In genomic region chrX:153779891-153780677, GRCh38 we compare ENCODE assay signal across 15 cellular contexts. TPM values are rescaled to one million over a fixed set of nuclear protein-coding genes. Genes with fewer than 3 reads are reported as not detected.
DNase-seq lines count a peak whose midpoint lies in the region; ATAC-seq and TF ChIP-seq lines count a peak whose summit lies in the region.
"Had no signal": no experiment of that assay in that cellular context is flagged by ENCODE, and none has a peak within 500 bp of the region (broad histone marks: within the 10 kb centered on the region; RNA-seq: fewer than 3 reads in every experiment).

No MANE protein-coding gene starts in this region.

- H3K9me3 Mint-ChIP-seq in mesothelial cell of epicardium, result no peaks in the 10 kb centered on the region
- H3K9me3 Mint-ChIP-seq: CD4-positive, alpha-beta memory T cell; immature natural killer cell had no signal

- H3K36me3 ChIP-seq in DND-41 (ENCODE audit: insufficient read depth, low read length), result no peaks in the 10 kb centered on the region
- H3K36me3 ChIP-seq in gastroesophageal sphincter, result peaks cover 0 to 43% of the 10 kb centered on the region in 2 donors
- peaks cover 0 to 13% (median 4%) of the 10 kb centered on the region in 4 donors for H3K36me3 ChIP-seq in sigmoid colon

- H3K36me3 Mint-ChIP-seq in mesothelial cell of epicardium, result no peaks in the 10 kb centered on the region
- H3K36me3 Mint-ChIP-seq: activated naive CD8-positive, alpha-beta T cell; CD4-positive, alpha-beta memory T cell; immature natural killer cell had no signal

- H3K27me3 ChIP-seq in DND-41 (ENCODE audit: insufficient read depth, low read length, poor library complexity) (no peaks in the 10 kb centered on the region), gastroesophageal sphincter (no peaks in the 10 kb centered on the region), sigmoid colon (peaks cover 0 to 3% (median 0%) of the 10 kb centered on the region in 3 donors)
- H3K27me3 ChIP-seq: testis had no signal

- H3K9ac ChIP-seq in DND-41 (ENCODE audit: low read depth, low read length), result no peak overlapping the region

- H3K4me1 Mint-ChIP-seq in mesothelial cell of epicardium, result no peaks in the 10 kb centered on the region

- H3K79me2 ChIP-seq in DND-41 (ENCODE audit: insufficient read depth, low read length), result no peaks in the 10 kb centered on the region

- H3K9me3 ChIP-seq in DND-41 (ENCODE audit: insufficient read depth, low read length, severe bottlenecking) (no peaks in the 10 kb centered on the region), gastroesophageal sphincter (no peaks in the 10 kb centered on the region), sigmoid colon (no peaks in the 10 kb centered on the region)
- H3K9me3 ChIP-seq: mucosa of descending colon, testis had no signal

- H4K20me1 ChIP-seq in DND-41 (ENCODE audit: insufficient read depth, low read length), result no peaks in the 10 kb centered on the region

- no peak for TF ChIP-seq EP300 in gastroesophageal sphincter (IDR thresholded peaks at IDR 0.05)
- TF ChIP-seq EP300 in sigmoid colon (IDR thresholded peaks at IDR 0.05), result no peak

- no peak overlapping the region for H3K4me2 ChIP-seq in DND-41 (ENCODE audit: insufficient read depth, low read length)

- 65% methylated on average over 2 of the region's 18 CpGs; no CpG with 5 or more reads in 1 of the 2 donors for WGBS in gastroesophageal sphincter (ENCODE audit: low coverage in 1 of 2), 2 donors
- 58 to 60% methylated on average over 18 of the region's 18 CpGs for WGBS in sigmoid colon, 2 donors

- no peak overlapping the region for H3K4me3 Mint-ChIP-seq in mesothelial cell of epicardium
- H3K4me3 Mint-ChIP-seq: activated naive CD8-positive, alpha-beta T cell; CD4-positive, alpha-beta memory T cell; immature natural killer cell had no signal

- intact Hi-C loops in sigmoid colon (cut with DNase I), result loop anchor here (5.0 kb wide), 1 partner anchor 152 kb away; no protein-coding TSS in a partner anchor

- H3K27me3 Mint-ChIP-seq in mesothelial cell of epicardium (ENCODE audit: low read depth), result no peaks in the 10 kb centered on the region
- H3K27me3 Mint-ChIP-seq: activated naive CD8-positive, alpha-beta T cell had no signal

- H3K4me1 ChIP-seq in DND-41 (ENCODE audit: insufficient read depth, low read length) (no peaks in the 10 kb centered on the region), gastroesophageal sphincter (peaks cover 0 to 28% (median 0%) of the 10 kb centered on the region in 3 donors), sigmoid colon (peaks cover 0 to 32% (median 29%) of the 10 kb centered on the region in 4 donors)
- H3K4me1 ChIP-seq: testis had no signal

- H3K4me3 ChIP-seq in DND-41 (ENCODE audit: low read depth in 1 of 2, low read length in 2 of 2), result no peak overlapping the region
- peak overlapping the region in 1 of 2 donors; percentile 33 for H3K4me3 ChIP-seq in gastroesophageal sphincter
- peak overlapping the region in 3 of 4 donors; percentile 28 to 38 (median 35) for H3K4me3 ChIP-seq in sigmoid colon
- H3K4me3 ChIP-seq: mucosa of descending colon, testis had no signal

- H3K27ac ChIP-seq in DND-41 (ENCODE audit: low read length) (no peak overlapping the region), gastroesophageal sphincter (peak overlapping the region; percentile 51 to 82 (median 74)), sigmoid colon (peak overlapping the region; percentile 74 to 91 (median 86))
- H3K27ac ChIP-seq: testis had no signal

- TF ChIP-seq POLR2A in gastroesophageal sphincter (IDR thresholded peaks at IDR 0.05) (no peak), sigmoid colon (IDR thresholded peaks at IDR 0.05) (no peak)

- no peak overlapping the region for H2AFZ ChIP-seq in DND-41 (ENCODE audit: low read depth, low read length)

- TF ChIP-seq CTCF in DND-41 (IDR thresholded peaks at IDR 0.05; ENCODE audit: borderline replicate concordance, extremely low read depth, low read length, poor library complexity, severe bottlenecking), result no peak
- TF ChIP-seq CTCF in gastroesophageal sphincter (IDR thresholded peaks at IDR 0.05), result no peak
- no peak for TF ChIP-seq CTCF in sigmoid colon (IDR thresholded peaks at IDR 0.05)
- TF ChIP-seq CTCF in mesothelial cell of epicardium (IDR thresholded peaks at IDR 0.05; ENCODE audit: unreplicated experiment), result no peak

- DNase-seq in DND-41 (no peak), NCI-H69 (lab: John Stamatoyannopoulos, UW) (peak; percentile 40), sigmoid colon (no peak), mesothelial cell of epicardium (ENCODE audit: low spot score in 2 of 2, unreplicated experiment in 2 of 2) (no peak)
- DNase-seq in activated effector memory CD4-positive, alpha-beta T cell treated with Interleukin-2 at 50 U/mL for 16 hours, result no peak
- DNase-seq: CD4-positive, alpha-beta memory T cell; cortex of kidney; immature natural killer cell; mucosa of descending colon; SIG-M5; testis had no signal

- no peak overlapping the region for H3K27ac Mint-ChIP-seq in mesothelial cell of epicardium
- H3K27ac Mint-ChIP-seq: activated naive CD8-positive, alpha-beta T cell; immature natural killer cell had no signal

- 0 out of 3 replicates have a peak, but pooled peaks have one; percentile 10 for ATAC-seq in DND-41 (ENCODE audit: insufficient read depth, low read depth)
- ATAC-seq in gastroesophageal sphincter, result no peak
- no peak for ATAC-seq in GM18909 (IDR thresholded peaks at IDR 0.05; ENCODE audit: poor library complexity, unreplicated experiment)
- ATAC-seq in esophagus mucosa, result no peak

RNA-seq across cellular contexts. Expression of gene SRPK3, which starts 0.8 kb away (rescaled TPM):
- 1 to 10 TPM in 3 of 4 donors, not detected in 1; 3.0 to 4.7 (median 4.4) TPM for total RNA-seq in gastroesophageal sphincter
- 10 to 100 TPM in 1 of 4 donors, 1 to 10 TPM in 3; 2.1 to 13.0 (median 6.9) TPM for total RNA-seq in sigmoid colon
- under 1 TPM in 1 of 3 donors, not detected in 2; 0.31 TPM for polyA plus RNA-seq in sigmoid colon
- 0.14 to 0.16 TPM in 2 of 3 replicates, not detected in the other for total RNA-seq in mesothelial cell of epicardium
- total RNA-seq in esophagus mucosa, result 0.12 TPM
- total RNA-seq: CD4-positive, alpha-beta memory T cell had no signal
- polyA plus RNA-seq: CD4-positive, alpha-beta memory T cell; immature natural killer cell had no signal

RNA-seq across cellular contexts. Expression of gene IDH3G, which starts 14.1 kb away (rescaled TPM):
- total RNA-seq in gastroesophageal sphincter (100 to 1,000 TPM in 1 of 4 donors, 10 to 100 TPM in 3; 55.5 to 104 (median 59.7) TPM), sigmoid colon (10 to 100 TPM; 54.2 to 89.5 (median 62.7) TPM), mesothelial cell of epicardium (49.6 to 55.0 TPM (median 53.5 TPM) in 3 replicates), esophagus mucosa (32.6 TPM)
- 10 to 100 TPM; 66.7 to 85.3 (median 76.5) TPM for polyA plus RNA-seq in sigmoid colon

RNA-seq across cellular contexts. Expression of gene SSR4, which starts 14.4 kb away (rescaled TPM):
- total RNA-seq in gastroesophageal sphincter (100 to 1,000 TPM in 2 of 4 donors, 10 to 100 TPM in 2; 75.8 to 126 (median 110) TPM), sigmoid colon (100 to 1,000 TPM; 143 to 177 (median 156) TPM), mesothelial cell of epicardium (213 to 228 TPM (median 214 TPM) in 3 replicates), esophagus mucosa (168 TPM)
- polyA plus RNA-seq in sigmoid colon, result 100 to 1,000 TPM; 327 to 494 (median 405) TPM

RNA-seq across cellular contexts. Expression of gene PLXNB3, which starts 16.0 kb away (rescaled TPM):
- total RNA-seq in gastroesophageal sphincter (10 to 100 TPM in 3 of 4 donors, 1 to 10 TPM in 1; 9.2 to 19.2 (median 16.8) TPM), sigmoid colon (10 to 100 TPM in 3 of 4 donors, 1 to 10 TPM in 1; 9.2 to 50.1 (median 25.7) TPM), mesothelial cell of epicardium (3.6 to 4.3 TPM (median 4.3 TPM) in 3 replicates), esophagus mucosa (11.2 TPM)
- polyA plus RNA-seq in sigmoid colon, result 1 to 10 TPM in 1 of 3 donors, under 1 TPM in 1, not detected in 1; 0.60 to 2.2 TPM
- total RNA-seq: CD4-positive, alpha-beta memory T cell had no signal
- polyA plus RNA-seq: CD4-positive, alpha-beta memory T cell; immature natural killer cell had no signal

RNA-seq across cellular contexts. Expression of gene PDZD4, which starts 50.3 kb away (rescaled TPM):
- total RNA-seq in gastroesophageal sphincter (10 to 100 TPM; 10.6 to 48.5 (median 26.4) TPM), sigmoid colon (10 to 100 TPM in 3 of 4 donors, 1 to 10 TPM in 1; 8.6 to 24.4 (median 14.2) TPM), mesothelial cell of epicardium (6.8 to 8.8 TPM (median 7.6 TPM) in 3 replicates), esophagus mucosa (0.68 TPM)
- 1 to 10 TPM in 2 of 3 donors, under 1 TPM in 1; 0.46 to 5.1 (median 1.2) TPM for polyA plus RNA-seq in sigmoid colon

Comparison
In these comparisons a context has a peak if more than half of its experiments do, and no peak if none do; other contexts are left out.
1. H3K4me3 ChIP-seq: peak in sigmoid colon (3 of 4); none in DND-41 (0 of 2).